Comparison of ENCODE assay signal across 1 cellular context in genomic region chr1:77762072-77762476, GRCh38.
TF ChIP-seq lines count a peak whose summit lies in the region.

No MANE protein-coding gene starts in this region.

TF ChIP-seq in GM12878, 131 proteins besides CTCF, POLR2A, EP300 and RAD21:
- TF ChIP-seq JUNB (IDR thresholded peaks at IDR 0.05) (peak; percentile 30; the same call in 1 of the 2 replicates), TCF3 (IDR thresholded peaks at IDR 0.05; ENCODE audit: borderline replicate concordance, insufficient read depth, low read depth, low read length) (no peak), ZNF274 (IDR thresholded peaks at IDR 0.05; ENCODE audit: insufficient read depth, insufficient read length) (no peak), RELB (IDR thresholded peaks at IDR 0.05; ENCODE audit: low read depth) (no peak), HDAC2 (IDR thresholded peaks at IDR 0.05) (no peak), MLLT1 (IDR thresholded peaks at IDR 0.05) (no peak), CEBPZ (IDR thresholded peaks at IDR 0.05; ENCODE audit: low read depth, low read length) (no peak), SUPT20H (IDR thresholded peaks at IDR 0.05; ENCODE audit: borderline replicate concordance, control insufficient read depth, low read depth, low read length) (no peak), BCL3 (IDR thresholded peaks at IDR 0.05; ENCODE audit: borderline replicate concordance, insufficient read depth, low read depth, low read length, poor library complexity, severe bottlenecking) (no peak)
